9 cellular contexts compared by ENCODE assay signal in the genomic region with DNA sequence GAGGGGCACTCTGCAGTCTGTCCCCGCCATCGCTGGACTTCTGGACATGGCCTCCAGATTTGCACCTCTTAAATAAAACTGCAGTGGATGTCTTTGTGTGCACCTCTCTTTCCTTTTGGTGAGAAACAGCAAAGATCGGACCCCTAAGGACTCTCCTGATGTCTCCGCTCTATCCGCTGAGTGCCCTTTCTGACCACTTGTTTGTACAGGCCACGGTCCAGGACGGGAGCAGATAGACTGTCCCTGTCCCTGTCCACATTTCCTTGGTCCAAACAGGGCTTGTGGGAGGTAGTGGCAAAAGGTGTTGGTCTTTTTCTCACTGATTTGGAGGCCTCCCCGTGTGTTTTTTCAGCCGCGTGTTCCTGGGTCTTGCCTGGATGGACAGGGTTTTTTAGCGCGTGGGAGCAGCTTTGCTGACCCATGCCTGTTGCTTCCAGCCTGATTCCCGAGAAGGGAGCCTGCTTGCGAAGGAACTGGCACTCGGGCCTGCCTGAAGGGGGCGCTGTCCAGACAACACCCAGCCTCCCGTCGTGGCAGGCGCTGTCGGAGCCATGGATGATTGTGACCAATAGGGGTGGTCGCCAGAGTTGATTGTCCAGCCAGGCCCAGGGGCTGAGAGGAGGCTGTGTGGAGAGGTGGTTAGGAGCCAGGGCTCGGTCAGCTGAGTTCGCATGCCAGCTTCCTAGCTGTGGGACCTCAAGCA. TPM values are rescaled to one million over a fixed set of nuclear protein-coding genes. Genes with fewer than 3 reads are reported as not detected.
DNase-seq lines count a peak whose midpoint lies in the region; ATAC-seq and TF ChIP-seq lines count a peak whose summit lies in the region.
"Had no signal": no experiment of that assay in that cellular context is flagged by ENCODE, and none has a peak within 500 bp of the region (broad histone marks: within the 10 kb centered on the region; RNA-seq: fewer than 3 reads in every experiment).

No MANE protein-coding gene starts in this region.

- H3K4me1 Mint-ChIP-seq in WTC11 = no peaks in the 10 kb centered on the region

- no peak overlapping the region for H3K4me3 Mint-ChIP-seq in WTC11

- no peaks in the 10 kb centered on the region for H3K9me3 Mint-ChIP-seq in WTC11

- peak; percentile 53 for TF ChIP-seq CTCF in AG09309 (IDR thresholded peaks at IDR 0.05; ENCODE audit: control insufficient read depth, insufficient read depth, low read depth, low read length, missing control alignments)
- TF ChIP-seq CTCF in GM12864 (IDR thresholded peaks at IDR 0.05; ENCODE audit: low read depth, low read length, missing control alignments) = peak; percentile 49
- TF ChIP-seq CTCF in WTC11 (IDR thresholded peaks at IDR 0.05) = peak; percentile 93

- ATAC-seq in WTC11 = peak; percentile 87
- ATAC-seq in HG02571 (IDR thresholded peaks at IDR 0.05; ENCODE audit: unreplicated experiment) = no peak
- no peak for ATAC-seq in HG03521 (IDR thresholded peaks at IDR 0.05; ENCODE audit: unreplicated experiment)

- CTCF ChIA-PET in WTC11 (lab: Charles Lee) = interaction anchor here (0.5 to 2.5 kb wide), 20 partner anchors 9 to 250 kb away, joined by 3 to 12 read pairs (median 4); a partner anchor contains a TSS

- H3K36me3 Mint-ChIP-seq in WTC11 = peaks cover 50% of the 10 kb centered on the region

- H3K27me3 Mint-ChIP-seq in WTC11 (ENCODE audit: low read depth) = no peaks in the 10 kb centered on the region

- DNase-seq in AG09309 (ENCODE audit: low read depth) (no peak), GM12864 (ENCODE audit: low read depth) (no peak), WTC11 (ENCODE audit: low spot score) (peak; percentile 89), iPS-NIHi7 (ENCODE audit: extremely low spot score) (peak; percentile 95), mucosa of gallbladder (ENCODE audit: low spot score) (no peak), NCI-H2107 (lab: John Stamatoyannopoulos, UW) (no peak)

- POLR2A ChIA-PET in WTC11 (lab: Charles Lee) = no interaction called here

- H3K4me3 ChIP-seq in AG09309 (ENCODE audit: control insufficient read depth, low read depth, low read length) (no peak overlapping the region), GM12864 (ENCODE audit: low read depth, low read length) (no peak overlapping the region)
- H3K4me3 ChIP-seq: SJSA1 had no signal

- peak overlapping the region; percentile 82 for H3K27ac Mint-ChIP-seq in WTC11

TF ChIP-seq in WTC11, 78 proteins besides CTCF, POLR2A, EP300 and RAD21:
- TF ChIP-seq, protein P1, sequence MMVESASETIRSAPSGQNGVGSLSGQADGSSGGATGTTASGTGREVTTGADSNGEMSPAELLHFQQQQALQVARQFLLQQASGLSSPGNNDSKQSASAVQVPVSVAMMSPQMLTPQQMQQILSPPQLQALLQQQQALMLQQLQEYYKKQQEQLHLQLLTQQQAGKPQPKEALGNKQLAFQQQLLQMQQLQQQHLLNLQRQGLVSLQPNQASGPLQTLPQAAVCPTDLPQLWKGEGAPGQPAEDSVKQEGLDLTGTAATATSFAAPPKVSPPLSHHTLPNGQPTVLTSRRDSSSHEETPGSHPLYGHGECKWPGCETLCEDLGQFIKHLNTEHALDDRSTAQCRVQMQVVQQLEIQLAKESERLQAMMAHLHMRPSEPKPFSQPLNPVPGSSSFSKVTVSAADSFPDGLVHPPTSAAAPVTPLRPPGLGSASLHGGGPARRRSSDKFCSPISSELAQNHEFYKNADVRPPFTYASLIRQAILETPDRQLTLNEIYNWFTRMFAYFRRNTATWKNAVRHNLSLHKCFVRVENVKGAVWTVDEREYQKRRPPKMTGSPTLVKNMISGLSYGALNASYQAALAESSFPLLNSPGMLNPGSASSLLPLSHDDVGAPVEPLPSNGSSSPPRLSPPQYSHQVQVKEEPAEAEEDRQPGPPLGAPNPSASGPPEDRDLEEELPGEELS (CRISPR knock-in tag; IDR thresholded peaks at IDR 0.05) = 0 out of 2 replicates have a peak, but pooled peaks have one; percentile 20
- TF ChIP-seq ZNF263 (CRISPR knock-in tag; IDR thresholded peaks at IDR 0.05; ENCODE audit: low read depth) = no peak
- TF ChIP-seq, protein P2, sequence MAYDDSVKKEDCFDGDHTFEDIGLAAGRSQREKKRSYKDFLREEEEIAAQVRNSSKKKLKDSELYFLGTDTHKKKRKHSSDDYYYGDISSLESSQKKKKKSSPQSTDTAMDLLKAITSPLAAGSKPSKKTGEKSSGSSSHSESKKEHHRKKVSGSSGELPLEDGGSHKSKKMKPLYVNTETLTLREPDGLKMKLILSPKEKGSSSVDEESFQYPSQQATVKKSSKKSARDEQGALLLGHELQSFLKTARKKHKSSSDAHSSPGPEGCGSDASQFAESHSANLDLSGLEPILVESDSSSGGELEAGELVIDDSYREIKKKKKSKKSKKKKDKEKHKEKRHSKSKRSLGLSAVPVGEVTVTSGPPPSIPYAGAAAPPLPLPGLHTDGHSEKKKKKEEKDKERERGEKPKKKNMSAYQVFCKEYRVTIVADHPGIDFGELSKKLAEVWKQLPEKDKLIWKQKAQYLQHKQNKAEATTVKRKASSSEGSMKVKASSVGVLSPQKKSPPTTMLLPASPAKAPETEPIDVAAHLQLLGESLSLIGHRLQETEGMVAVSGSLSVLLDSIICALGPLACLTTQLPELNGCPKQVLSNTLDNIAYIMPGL (CRISPR knock-in tag; IDR thresholded peaks at IDR 0.05) = 0 out of 2 replicates have a peak, but pooled peaks have one; percentile 57

RNA-seq across cellular contexts. Expression of a gene that starts 13.2 kb away (rescaled TPM):
- total RNA-seq in WTC11 (2021) (1.9 to 2.6 TPM (median 2.1 TPM) in 3 replicates), mucosa of gallbladder (222 TPM)
- total RNA-seq: SJSA1 had no signal

RNA-seq across cellular contexts. Expression of a gene that starts 26.6 kb away (rescaled TPM):
- total RNA-seq in WTC11 (2021) (83.7 to 86.3 TPM (median 85.0 TPM) in 3 replicates), mucosa of gallbladder (111 TPM)

RNA-seq across cellular contexts. Expression of a gene that starts 28.1 kb away (rescaled TPM):
- 4.3 to 5.7 TPM (median 5.6 TPM) in 3 replicates for total RNA-seq in WTC11 (2021)
- 0.81 TPM for total RNA-seq in mucosa of gallbladder

RNA-seq across cellular contexts. Expression of a gene that starts 37.1 kb away (rescaled TPM):
- total RNA-seq in WTC11 (2021) (1.6 to 2.5 TPM (median 2.5 TPM) in 3 replicates), mucosa of gallbladder (11.6 TPM)

RNA-seq across cellular contexts. Expression of a gene that starts 51.7 kb away (rescaled TPM):
- total RNA-seq in WTC11 (2021) = 377 to 430 TPM (median 417 TPM) in 3 replicates
- total RNA-seq in mucosa of gallbladder = 20.3 TPM

Comparison
In these comparisons a context has a peak if more than half of its experiments do, and no peak if none do; other contexts are left out.
1. DNase-seq: peak in WTC11 (single experiment) and iPS-NIHi7 (single experiment); none in AG09309 (single experiment), GM12864 (single experiment), mucosa of gallbladder (single experiment) and NCI-H2107 (single experiment).
2. RNA of a gene that starts 13.2 kb away (total RNA-seq): 222 TPM in mucosa of gallbladder (single experiment); 1.9 to 2.6 TPM in WTC11; every median in the first group is over 10 times any median in the second.
3. Peak in every context shown above with its lines, with median percentiles within 50 percentile points of each other: CTCF ChIP-seq.